In genomic region chr5:43567967-43568366, GRCh38 we compare ENCODE assay signal across 19 cellular contexts. TPM values are rescaled to one million over a fixed set of nuclear protein-coding genes. Genes with fewer than 3 reads are reported as not detected.
DNase-seq lines count a peak whose midpoint lies in the region; ATAC-seq and TF ChIP-seq lines count a peak whose summit lies in the region.
"Had no signal": no experiment of that assay in that cellular context is flagged by ENCODE, and none has a peak within 500 bp of the region (broad histone marks: within the 10 kb centered on the region; RNA-seq: fewer than 3 reads in every experiment).

No MANE protein-coding gene starts in this region.

- H3K27ac Mint-ChIP-seq in activated CD4-positive, alpha-beta T cell treated with anti-CD3 and anti-CD28 coated beads for 36 hours, result no peak overlapping the region
- H3K27ac Mint-ChIP-seq: CD4-positive, alpha-beta T cell; H9 had no signal

- CTCF ChIA-PET in activated CD4-positive, alpha-beta T cell treated with anti-CD3 and anti-CD28 coated beads for 36 hours (lab: Charles Lee), result interaction anchor here (0.8 kb wide), 1 partner anchor 14 kb away, joined by 3 read pairs; no protein-coding TSS in a partner anchor

- no peak for DNase-seq in activated CD4-positive, alpha-beta T cell treated with anti-CD3 and anti-CD28 coated beads for 36 hours
- no peak for DNase-seq in activated CD4-positive, alpha-beta T cell treated with anti-CD3 and anti-CD28 coated beads for 4 hours
- DNase-seq in SHP77 treated with DMSO at 0.1 percent for 48 hours (lab: John Stamatoyannopoulos, UW) (no peak), NCI-H128 (lab: John Stamatoyannopoulos, UW; ENCODE audit: unreplicated experiment) (no peak)
- DNase-seq: BE2C; CD4-positive, alpha-beta T cell; DMS53; H9; MV-4-11; NCI-H1436 treated with DMSO at 0.1 percent for 48 hours; NCI-H2081 treated with DMSO at 0.1 percent for 48 hours; NCI-H524; T-helper 9 cell had no signal

- H3K4me3 Mint-ChIP-seq in activated CD4-positive, alpha-beta T cell treated with anti-CD3 and anti-CD28 coated beads for 36 hours, result no peak overlapping the region
- H3K4me3 Mint-ChIP-seq: CD4-positive, alpha-beta T cell; H9 had no signal

- no peaks in the 10 kb centered on the region for H3K9me3 Mint-ChIP-seq in activated CD4-positive, alpha-beta T cell treated with anti-CD3 and anti-CD28 coated beads for 36 hours (ENCODE audit: low read depth)
- H3K9me3 Mint-ChIP-seq: CD4-positive, alpha-beta T cell; H9 had no signal

- intact Hi-C loops in activated CD4-positive, alpha-beta T cell treated with anti-CD3 and anti-CD28 coated beads for 36 hours (cut with DNase I, micrococcal nuclease), result no loop called here

- peaks cover 4% of the 10 kb centered on the region for H3K4me1 Mint-ChIP-seq in activated CD4-positive, alpha-beta T cell treated with anti-CD3 and anti-CD28 coated beads for 36 hours

- H3K27me3 Mint-ChIP-seq in activated CD4-positive, alpha-beta T cell treated with anti-CD3 and anti-CD28 coated beads for 36 hours, result peaks cover 2% of the 10 kb centered on the region
- H3K27me3 Mint-ChIP-seq: CD4-positive, alpha-beta T cell had no signal

- POLR2A ChIA-PET in activated CD4-positive, alpha-beta T cell treated with anti-CD3 and anti-CD28 coated beads for 36 hours (lab: Charles Lee), result no interaction called here

- ATAC-seq in activated CD4-positive, alpha-beta T cell treated with anti-CD3 and anti-CD28 coated beads for 36 hours, result peak; percentile 39
- ATAC-seq in HG02610 (IDR thresholded peaks at IDR 0.05; ENCODE audit: unreplicated experiment) (peak; percentile 63), HG03442 (IDR thresholded peaks at IDR 0.05; ENCODE audit: unreplicated experiment) (peak; percentile 61), SK-N-SH treated with all-trans-retinoic acid at 6 μM for 48 hours (no peak), GM21526 (IDR thresholded peaks at IDR 0.05; ENCODE audit: low FRiP score, unreplicated experiment) (no peak)
- ATAC-seq: K562, Panc1 had no signal

- no peaks in the 10 kb centered on the region for H3K36me3 Mint-ChIP-seq in activated CD4-positive, alpha-beta T cell treated with anti-CD3 and anti-CD28 coated beads for 36 hours (ENCODE audit: low read depth)

TF ChIP-seq in SK-N-SH treated with all-trans-retinoic acid at 6 μM for 48 hours, 23 proteins besides CTCF, POLR2A, EP300 and RAD21:
- TF ChIP-seq ISL1 (CRISPR knock-in tag; IDR thresholded peaks at IDR 0.05) (no peak), ZNF70 (CRISPR knock-in tag; IDR thresholded peaks at IDR 0.05) (no peak), SNAI2 (CRISPR knock-in tag; IDR thresholded peaks at IDR 0.05) (no peak), OSR1 (CRISPR knock-in tag; IDR thresholded peaks at IDR 0.05) (no peak), POU6F1 (CRISPR knock-in tag; IDR thresholded peaks at IDR 0.05; ENCODE audit: borderline replicate concordance, low read depth) (no peak)

RNA-seq across cellular contexts. Expression of gene PAIP1, which starts 11.1 kb away (rescaled TPM):
- 10 to 100 TPM; 51.7 to 55.1 TPM for total RNA-seq in activated CD4-positive, alpha-beta T cell treated with anti-CD3 and anti-CD28 coated beads for 36 hours

RNA-seq across cellular contexts. Expression of gene NNT, which starts 35.0 kb away (rescaled TPM):
- 10 to 100 TPM; 55.4 to 77.5 TPM for total RNA-seq in activated CD4-positive, alpha-beta T cell treated with anti-CD3 and anti-CD28 coated beads for 36 hours

RNA-seq across cellular contexts. Expression of gene C5orf34, which starts 53.0 kb away (rescaled TPM):
- total RNA-seq in activated CD4-positive, alpha-beta T cell treated with anti-CD3 and anti-CD28 coated beads for 36 hours, result 10 to 100 TPM; 14.4 to 16.8 TPM

Comparison
In these comparisons a context has a peak if more than half of its experiments do, and no peak if none do; other contexts are left out.
1. ATAC-seq: peak in activated CD4-positive, alpha-beta T cell treated with anti-CD3 and anti-CD28 coated beads for 36 hours (single experiment), HG02610 (single experiment) and HG03442 (single experiment); none in SK-N-SH treated with all-trans-retinoic acid at 6 μM for 48 hours (single experiment) and GM21526 (single experiment).